In the genomic region with DNA sequence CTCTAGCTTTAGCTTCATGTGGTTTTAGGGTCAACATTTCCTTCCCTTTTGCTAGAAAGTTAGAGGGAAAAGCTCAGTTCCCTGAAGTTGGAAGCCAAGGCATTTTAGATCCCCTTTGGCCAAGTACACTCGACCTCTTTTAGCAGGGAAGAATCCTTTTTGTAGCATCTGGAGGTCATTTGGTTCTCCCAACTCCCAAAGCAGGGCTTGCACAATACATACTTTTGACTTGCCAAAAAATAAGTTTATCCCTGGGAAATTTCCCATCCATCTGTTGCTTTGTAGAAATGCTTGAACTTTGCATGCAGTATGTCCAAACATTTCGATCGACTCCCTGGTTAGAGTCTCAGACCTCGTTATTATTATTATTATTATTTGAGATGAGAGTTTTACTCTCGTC, we compare ENCODE assay signal across 30 cellular contexts. TPM values are rescaled to one million over a fixed set of nuclear protein-coding genes. Genes with fewer than 3 reads are reported as not detected.
DNase-seq lines count a peak whose midpoint lies in the region; TF ChIP-seq lines count a peak whose summit lies in the region.
"Had no signal": no experiment of that assay in that cellular context is flagged by ENCODE, and none has a peak within 500 bp of the region (broad histone marks: within the 10 kb centered on the region; RNA-seq: fewer than 3 reads in every experiment).

No MANE protein-coding gene starts in this region.

- H3K4me1 ChIP-seq in left ventricle myocardium inferior (peaks cover 29% of the 10 kb centered on the region), subcutaneous abdominal adipose tissue (ENCODE audit: control insufficient read depth in 5 of 5, insufficient read depth in 5 of 5, low read length in 5 of 5) (peaks cover 2 to 35% (median 21%) of the 10 kb centered on the region in 5 donors)

- H3K4me3 ChIP-seq in left ventricle myocardium inferior (no peak overlapping the region), subcutaneous abdominal adipose tissue (ENCODE audit: low read depth in 1 of 5, low read length in 5 of 5) (no peak overlapping the region)
- H3K4me3 ChIP-seq: body of pancreas, dorsolateral prefrontal cortex, MG63, smooth muscle cell had no signal

- TF ChIP-seq CTCF in left ventricle myocardium inferior (IDR thresholded peaks at IDR 0.05; ENCODE audit: borderline replicate concordance): no peak

- intact Hi-C loops in left ventricle myocardium inferior (cut with micrococcal nuclease): no loop called here

- H3K36me3 ChIP-seq in left ventricle myocardium inferior: no peaks in the 10 kb centered on the region
- no peaks in the 10 kb centered on the region for H3K36me3 ChIP-seq in subcutaneous abdominal adipose tissue (ENCODE audit: control insufficient read depth in 5 of 5, insufficient read depth in 5 of 5, low read length in 5 of 5)
- H3K36me3 ChIP-seq: MG63 had no signal

- H3K27me3 ChIP-seq in left ventricle myocardium inferior (ENCODE audit: low read depth) (no peaks in the 10 kb centered on the region), subcutaneous abdominal adipose tissue (ENCODE audit: control insufficient read depth in 5 of 5, insufficient read depth in 4 of 5, low read length in 5 of 5) (no peaks in the 10 kb centered on the region)
- H3K27me3 ChIP-seq: body of pancreas, dorsolateral prefrontal cortex, MG63 had no signal

- peak overlapping the region; percentile 77 for H3K27ac ChIP-seq in left ventricle myocardium inferior (replicated peaks)
- peak overlapping the region; percentile 38 for H3K27ac ChIP-seq in subcutaneous abdominal adipose tissue (ENCODE audit: low read depth, low read length)
- H3K27ac ChIP-seq: body of pancreas, dorsolateral prefrontal cortex had no signal

- H3K9ac ChIP-seq in subcutaneous abdominal adipose tissue (ENCODE audit: low read length in 5 of 5): no peak overlapping the region

- peak; percentile 63 for DNase-seq in EH (ENCODE audit: low read depth)
- peak; percentile 87 for DNase-seq in fibroblast of gingiva (ENCODE audit: low read depth)
- no peak for DNase-seq in left ventricle myocardium inferior
- no peak for DNase-seq in NCI-H128 (lab: John Stamatoyannopoulos, UW; ENCODE audit: unreplicated experiment)
- no peak for DNase-seq in NCI-H82 treated with DMSO at 0.1 percent for 48 hours (lab: John Stamatoyannopoulos, UW; ENCODE audit: unreplicated experiment)
- DNase-seq in retina: no peak
- no peak for DNase-seq in HuH-7.5 (ENCODE audit: low spot score)
- DNase-seq: activated CD4-positive, alpha-beta T cell treated with anti-CD3 and anti-CD28 coated beads, Interleukin-2, amount 10 ng/mL, durations not matched to agents 7 days and 5 days; activated naive CD8-positive, alpha-beta T cell treated with anti-CD3 and anti-CD28 coated beads, Interleukin-2, amount 50 U/mL, for 24 hours; activated T-cell treated with anti-CD3 and anti-CD28 coated beads, Interleukin-2, amount 50 U/mL, for 48 hours; CD4-positive, alpha-beta T cell; cerebellar nuclear complex; dorsolateral prefrontal cortex; foreskin melanocyte; GOT3; hypothalamus; immature natural killer cell; KG1; MG63; naive thymus-derived CD8-positive, alpha-beta T cell; NCI-H1417; NCI-H2029 treated with DMSO at 0.1 percent for 48 hours; NCI-H226; NCI-H69; nucleus accumbens; SW 1271; T-helper 9 cell had no signal

- H3K9me3 ChIP-seq in left ventricle myocardium inferior (replicated peaks) (no peaks in the 10 kb centered on the region), subcutaneous abdominal adipose tissue (ENCODE audit: control insufficient read depth in 5 of 5, low read length in 5 of 5) (no peaks in the 10 kb centered on the region)
- H3K9me3 ChIP-seq: body of pancreas, MG63 had no signal

RNA-seq across cellular contexts. Expression of a gene that starts 4.6 kb away (rescaled TPM):
- 10.4 TPM for total RNA-seq in left ventricle myocardium inferior

RNA-seq across cellular contexts. Expression of a gene that starts 20.1 kb away (rescaled TPM):
- total RNA-seq in left ventricle myocardium inferior: 9.8 TPM

RNA-seq across cellular contexts. Expression of a gene that starts 59.1 kb away (rescaled TPM):
- total RNA-seq in left ventricle myocardium inferior: 30.7 TPM

Comparison
In these comparisons a context has a peak if more than half of its experiments do, and no peak if none do; other contexts are left out.
1. DNase-seq: peak in EH (single experiment) and fibroblast of gingiva (single experiment); none in left ventricle myocardium inferior (single experiment), NCI-H128 (single experiment), NCI-H82 treated with DMSO at 0.1 percent for 48 hours (single experiment), retina (single experiment) and HuH-7.5 (single experiment).